ENCODE assay signal across 22 cellular contexts in the genomic region with DNA sequence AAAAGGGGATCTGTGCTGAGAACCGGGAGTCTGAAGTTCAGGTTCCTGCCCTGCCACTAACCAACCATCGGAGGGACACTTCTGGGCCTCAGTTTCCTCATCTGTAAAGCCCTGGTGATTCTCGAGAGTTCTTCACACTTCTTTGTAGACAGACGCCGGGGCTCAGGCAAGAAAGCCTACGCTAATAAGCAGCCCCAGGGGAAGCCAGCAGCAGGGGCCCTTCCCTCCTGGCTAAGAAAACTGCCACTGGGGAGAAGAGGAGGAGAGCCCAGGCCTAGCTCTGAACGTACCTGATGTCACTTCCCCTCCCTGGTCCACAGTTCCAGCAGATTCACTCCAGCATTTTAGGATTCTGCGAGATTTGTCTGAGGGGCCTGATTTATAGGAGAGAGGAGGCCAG.
DNase-seq lines count a peak whose midpoint lies in the region; ATAC-seq and TF ChIP-seq lines count a peak whose summit lies in the region.
"Had no signal": no experiment of that assay in that cellular context is flagged by ENCODE, and none has a peak within 500 bp of the region (broad histone marks: within the 10 kb centered on the region; RNA-seq: fewer than 3 reads in every experiment).

No MANE protein-coding gene starts in this region.

- H3K9me1 ChIP-seq in IMR-90 (ENCODE audit: insufficient read depth, low read length), result 0 out of 2 replicates have a peak, but pooled peaks cover 8% of the 10 kb centered on the region

- peak overlapping the region; percentile 25 for H2AK9ac ChIP-seq in IMR-90 (replicated peaks; ENCODE audit: low read depth, low read length, poor library complexity)

- no peaks in the 10 kb centered on the region for H3K9me2 ChIP-seq in neural cell (ENCODE audit: insufficient read depth, low read length)

- intact Hi-C loops in IMR-90 (cut with micrococcal nuclease), result no loop called here
- intact Hi-C loops in dorsolateral prefrontal cortex (cut with DNase I), result no loop called here

- H3K27ac Mint-ChIP-seq in activated T-helper 17 cell treated with anti-CD3 and anti-CD28 coated beads, Interleukin-2, amount 50 U/mL, for 72 hours, result peak overlapping the region; percentile 40
- H3K27ac Mint-ChIP-seq: CD4-positive, alpha-beta memory T cell had no signal

- H3K36me3 Mint-ChIP-seq in activated T-helper 17 cell treated with anti-CD3 and anti-CD28 coated beads, Interleukin-2, amount 50 U/mL, for 72 hours (ENCODE audit: low read depth), result no peaks in the 10 kb centered on the region
- H3K36me3 Mint-ChIP-seq: CD4-positive, alpha-beta memory T cell had no signal

- no peak for TF ChIP-seq EP300 in neural cell (conservative IDR thresholded peaks at IDR 0.05; ENCODE audit: poor library complexity, severe bottlenecking)

- DNase-seq in IMR-90 (no peak), dorsolateral prefrontal cortex (no peak), GM19238 (ENCODE audit: insufficient read length, low spot score) (no peak), NCI-H774 (lab: John Stamatoyannopoulos, UW) (no peak), HuH-7.5 (ENCODE audit: low spot score) (no peak)
- DNase-seq: AML-193; CD4-positive, alpha-beta memory T cell; HCEC 1CT; Kasumi-1; NCI-H1092 treated with DMSO at 0.1 percent for 48 hours; NCI-H146; NCI-H1930; NCI-H2107; NCI-H524 treated with DMSO at 0.1 percent for 48 hours; SHP77 had no signal

- H3K27me3 ChIP-seq in IMR-90 (ENCODE audit: control insufficient read depth, insufficient read depth, low read length) (no peaks in the 10 kb centered on the region; the same call in 1 of the 2 replicates), dorsolateral prefrontal cortex (no peaks in the 10 kb centered on the region), neural cell (ENCODE audit: insufficient read depth, low read depth, low read length) (no peaks in the 10 kb centered on the region)
- H3K27me3 ChIP-seq: BLaER1 treated with 17β-estradiol and CSF1 and Interleukin-3, amounts not matched to agents 10 nM and 100 nM had no signal

- peaks cover 15% of the 10 kb centered on the region for H3K4me1 ChIP-seq in IMR-90 (ENCODE audit: control insufficient read depth, insufficient read depth, low read length)

- peak overlapping the region; percentile 24; the same call in 1 of the 2 replicates for H3K4ac ChIP-seq in IMR-90 (ENCODE audit: low read depth, low read length)

- no peak overlapping the region; the same call in 1 of the 2 replicates for H2BK20ac ChIP-seq in IMR-90 (ENCODE audit: low read depth, low read length)

- H3K14ac ChIP-seq in IMR-90 (replicated peaks; ENCODE audit: low read depth, low read length), result no peak overlapping the region

- CTCF ChIA-PET in IMR-90 (lab: Yijun Ruan, JAX), result interaction anchor here (1.3 kb wide), 1 partner anchor 85 kb away, joined by 4 read pairs; no protein-coding TSS in a partner anchor

- POLR2A ChIA-PET in IMR-90 (lab: Charles Lee; ENCODE audit: unreplicated experiment), result no interaction called here

- H3K9me3 ChIP-seq in IMR-90 (ENCODE audit: control insufficient read depth, insufficient read depth, low read length) (no peaks in the 10 kb centered on the region), neural cell (ENCODE audit: low read length) (no peaks in the 10 kb centered on the region)
- H3K9me3 ChIP-seq: A549; BLaER1 treated with 17β-estradiol and CSF1 and Interleukin-3, amounts not matched to agents 10 nM and 100 nM had no signal

- H3K36me3 ChIP-seq in IMR-90 (ENCODE audit: control insufficient read depth, insufficient read depth, low read length) (no peaks in the 10 kb centered on the region), neural cell (ENCODE audit: insufficient read depth, low read length) (no peaks in the 10 kb centered on the region)
- H3K36me3 ChIP-seq: BLaER1 treated with 17β-estradiol and CSF1 and Interleukin-3, amounts not matched to agents 10 nM and 100 nM had no signal

- H3K79me1 ChIP-seq in IMR-90 (ENCODE audit: low read depth in 1 of 2, low read length in 2 of 2), result no peaks in the 10 kb centered on the region

- TF ChIP-seq CTCF in IMR-90 (conservative IDR thresholded peaks at IDR 0.05; ENCODE audit: low read depth, low read length) (no peak), dorsolateral prefrontal cortex (IDR thresholded peaks at IDR 0.05 in 54 of 56, conservative IDR thresholded peaks at IDR 0.05 in 2 of 56; ENCODE audit: low read depth in 1 of 56, partially characterized antibody in 56 of 56) (no peak), neural cell (IDR thresholded peaks at IDR 0.05; ENCODE audit: poor library complexity, severe bottlenecking) (no peak)

- H2AK5ac ChIP-seq in IMR-90 (ENCODE audit: low read depth, low read length), result peak overlapping the region; percentile 68; the same call in 1 of the 2 replicates

- H3K9me3 Mint-ChIP-seq in activated T-helper 17 cell treated with anti-CD3 and anti-CD28 coated beads, Interleukin-2, amount 50 U/mL, for 72 hours, result no peaks in the 10 kb centered on the region

- peaks cover 18% of the 10 kb centered on the region for H3K27me3 Mint-ChIP-seq in activated T-helper 17 cell treated with anti-CD3 and anti-CD28 coated beads, Interleukin-2, amount 50 U/mL, for 72 hours

- H3K4me1 Mint-ChIP-seq in activated T-helper 17 cell treated with anti-CD3 and anti-CD28 coated beads, Interleukin-2, amount 50 U/mL, for 72 hours, result no peaks in the 10 kb centered on the region
- H3K4me1 Mint-ChIP-seq: CD4-positive, alpha-beta memory T cell had no signal

- H2AFZ ChIP-seq in IMR-90 (replicated peaks; ENCODE audit: low read length, poor library complexity) (no peak overlapping the region), neural cell (ENCODE audit: low read depth, low read length) (no peak overlapping the region)

- no peak for TF ChIP-seq POLR2A in IMR-90 (IDR thresholded peaks at IDR 0.05; ENCODE audit: low read depth, low read length)

- peak overlapping the region; percentile 30; the same call in 1 of the 2 replicates for H2BK120ac ChIP-seq in IMR-90 (ENCODE audit: low read depth, low read length)

- H3K4me3 Mint-ChIP-seq in activated T-helper 17 cell treated with anti-CD3 and anti-CD28 coated beads, Interleukin-2, amount 50 U/mL, for 72 hours, result no peak overlapping the region

- H3K18ac ChIP-seq in IMR-90 (ENCODE audit: low read depth, low read length), result peak overlapping the region; percentile 9; the same call in 1 of the 2 replicates

- H3K27ac ChIP-seq in IMR-90 (ENCODE audit: insufficient read depth, low read length), result no peak overlapping the region
- H3K27ac ChIP-seq in dorsolateral prefrontal cortex, result peak overlapping the region in 45 of 59 donors; percentile 14 to 83 (median 56)
- H3K27ac ChIP-seq in neural cell (ENCODE audit: low read length), result peak overlapping the region; percentile 58
- H3K27ac ChIP-seq: BLaER1 treated with 17β-estradiol and CSF1 and Interleukin-3, amounts not matched to agents 10 nM and 100 nM; HL-60; RWPE1 had no signal

- no peak overlapping the region; a peak in 1 of 4 replicates for H4K8ac ChIP-seq in IMR-90 (ENCODE audit: low read depth in 2 of 2, low read length in 2 of 2)

- H2BK15ac ChIP-seq in IMR-90 (ENCODE audit: low read depth, low read length), result no peak overlapping the region

- no peaks in the 10 kb centered on the region for H3F3A ChIP-seq in neural cell (ENCODE audit: insufficient read depth, low read length, poor library complexity, severe bottlenecking)

- H3K4me2 ChIP-seq in IMR-90 (ENCODE audit: low read depth, low read length), result no peak overlapping the region
- H3K4me2 ChIP-seq in neural cell (ENCODE audit: low read length), result peak overlapping the region; percentile 54
- H3K4me2 ChIP-seq: A549; BLaER1 treated with 17β-estradiol and CSF1 and Interleukin-3, amounts not matched to agents 10 nM and 100 nM had no signal

- no peak overlapping the region for H4K91ac ChIP-seq in IMR-90 (ENCODE audit: insufficient read depth, low read depth, low read length)

- H3K4me3 ChIP-seq in IMR-90 (ENCODE audit: insufficient read depth, low read depth, low read length), result no peak overlapping the region
- H3K4me3 ChIP-seq in dorsolateral prefrontal cortex, result no peak overlapping the region
- peak overlapping the region; percentile 37 for H3K4me3 ChIP-seq in neural cell (ENCODE audit: low read length)
- H3K4me3 ChIP-seq: A549; BLaER1 treated with 17β-estradiol and CSF1 and Interleukin-3, amounts not matched to agents 10 nM and 100 nM had no signal

- H4K20me1 ChIP-seq in IMR-90 (ENCODE audit: insufficient read depth, low read length), result no peaks in the 10 kb centered on the region
- no peaks in the 10 kb centered on the region for H4K20me1 ChIP-seq in neural cell (ENCODE audit: insufficient read depth)
- H4K20me1 ChIP-seq: BLaER1 treated with 17β-estradiol and CSF1 and Interleukin-3, amounts not matched to agents 10 nM and 100 nM had no signal

- no peak overlapping the region for H2BK5ac ChIP-seq in IMR-90 (ENCODE audit: low read depth, low read length, poor library complexity, severe bottlenecking)

- H3K9ac ChIP-seq in IMR-90 (ENCODE audit: low read depth, low read length) (no peak overlapping the region), neural cell (ENCODE audit: low read length) (peak overlapping the region; percentile 25)
- H3K9ac ChIP-seq: BLaER1 treated with 17β-estradiol and CSF1 and Interleukin-3, amounts not matched to agents 10 nM and 100 nM had no signal

- no TSS peak for BruUV-seq in IMR-90 (replicated peaks; lab: Mats Ljungman, UMichigan)

- H3K56ac ChIP-seq in IMR-90 (ENCODE audit: extremely low read depth, insufficient read depth, low read length), result no peak overlapping the region

- no peak for TF ChIP-seq RAD21 in IMR-90 (IDR thresholded peaks at IDR 0.05; ENCODE audit: low read length)
- TF ChIP-seq RAD21 in neural cell (conservative IDR thresholded peaks at IDR 0.05), result no peak

- ATAC-seq in IMR-90 (ENCODE audit: low read depth), result no peak
- no peak for ATAC-seq in activated T-helper 17 cell treated with anti-CD3 and anti-CD28 coated beads, Interleukin-2, amount 50 U/mL, for 72 hours (replicated peaks)
- ATAC-seq: A549, Panc1 had no signal

- no peaks in the 10 kb centered on the region for H3K79me2 ChIP-seq in neural cell (replicated peaks; ENCODE audit: insufficient read depth, low read length)

- 93% methylated on average over 2 of the region's 8 CpGs; no CpG with 5 or more reads in 1 of the 2 experiments for WGBS in IMR-90 (ENCODE audit: extremely low coverage in 2 of 2, insufficient read length in 1 of 2), 2 experiments

- dilution Hi-C loops in IMR-90 (cut with HindIII; ENCODE audit: low sequenced_read_pairs, unreplicated experiment), result no loop called here

- in situ Hi-C loops in IMR-90 (cut with MboI; ENCODE audit: low sequenced_read_pairs), result no loop called here

- no peak overlapping the region for H4K5ac ChIP-seq in IMR-90 (ENCODE audit: low read depth, low read length)

- no peak overlapping the region for H3K23ac ChIP-seq in IMR-90 (ENCODE audit: low read depth, low read length)

TF ChIP-seq in IMR-90, 13 proteins besides CTCF, POLR2A, EP300 and RAD21 (continues in another document):
- no peak for TF ChIP-seq SMC3 (IDR thresholded peaks at IDR 0.05; ENCODE audit: low read depth, low read length)
- no peak for TF ChIP-seq MXI1 (IDR thresholded peaks at IDR 0.05; ENCODE audit: borderline replicate concordance, low read depth, low read length)

TF ChIP-seq in neural cell, 6 proteins besides CTCF, POLR2A, EP300 and RAD21:
- TF ChIP-seq POLR2AphosphoS5 (IDR thresholded peaks at IDR 0.05), result no peak
